Comparison of ENCODE assay signal across 9 cellular contexts in genomic region chrX:153885968-153886903, GRCh38. TPM values are rescaled to one million over a fixed set of nuclear protein-coding genes. Genes with fewer than 3 reads are reported as not detected.
DNase-seq lines count a peak whose midpoint lies in the region; ATAC-seq, FAIRE-seq and TF ChIP-seq lines count a peak whose summit lies in the region.
"Had no signal": no experiment of that assay in that cellular context is flagged by ENCODE, and none has a peak within 500 bp of the region (broad histone marks: within the 10 kb centered on the region; RNA-seq: fewer than 3 reads in every experiment).

TSS of gene L1CAM (minus strand) at chrX:153886173. CDS start at chrX:153875836, 10,337 bp downstream.

- TF ChIP-seq POLR2A in HepG2 (IDR thresholded peaks at IDR 0.05; ENCODE audit: insufficient read depth in 1 of 2, low read depth in 2 of 2, low read length in 2 of 2) (no peak), right lobe of liver (IDR thresholded peaks at IDR 0.05) (no peak), lower leg skin (IDR thresholded peaks at IDR 0.05) (no peak)

- CTCF ChIA-PET in HepG2 (lab: Yijun Ruan, JAX; ENCODE audit: low intra/inter-chr PET ratio, low total read pairs), result no interaction called here
- CTCF ChIA-PET in activated CD4-positive, alpha-beta memory T cell treated with anti-CD3 and anti-CD28 coated beads, Interleukin-2, amount 10 ng/mL, durations not matched to agents 7 days and 5 days (lab: Charles Lee), result interaction anchor here (1.0 kb wide), 1 partner anchor 61 kb away, joined by 3 read pairs; no protein-coding TSS in a partner anchor

- intact Hi-C loops in HepG2 (cut with micrococcal nuclease; ENCODE audit: unreplicated experiment) (no loop called here), right lobe of liver (cut with DNase I) (no loop called here), lower leg skin (cut with DNase I; ENCODE audit: low total_unique reads) (no loop called here)

- in situ Hi-C loops in HepG2 (cut with HindIII; ENCODE audit: extremely low pct_ligation_motif_present, low pct_unique_long_range_greater_than_20kb), result no loop called here

- peak within 1 kb of the TSS; percentile 23 for H3K4me2 ChIP-seq in HepG2 (ENCODE audit: low read depth, low read length)

- H3K27me3 Mint-ChIP-seq in activated CD4-positive, alpha-beta memory T cell treated with anti-CD3 and anti-CD28 coated beads, Interleukin-2, amount 10 ng/mL, durations not matched to agents 7 days and 5 days, result peaks cover 31% of the 10 kb centered on the region

- H3K4me1 ChIP-seq in HepG2 (ENCODE audit: insufficient read depth, low read length) (peaks cover 19% of the 10 kb centered on the region), right lobe of liver (no peaks in the 10 kb centered on the region), iPS-20b (ENCODE audit: insufficient read depth, low read length) (peaks cover 3% of the 10 kb centered on the region; the same call in 1 of the 2 replicates)

- DNase-seq in HepG2 (ENCODE audit: low spot score) (no peak), right lobe of liver (no peak), urothelium cell line (ENCODE audit: low spot score) (peak; percentile 70), NCI-H128 (lab: John Stamatoyannopoulos, UW; ENCODE audit: unreplicated experiment) (no peak), lower leg skin (ENCODE audit: low spot score in 2 of 2) (no peak)
- peak; percentile 34 for DNase-seq in activated CD4-positive, alpha-beta memory T cell treated with anti-CD3 and anti-CD28 coated beads, Interleukin-2, amount 10 ng/mL, durations not matched to agents 7 days and 5 days

- H4K20me1 ChIP-seq in HepG2 (ENCODE audit: insufficient read depth, low read length), result no peaks in the 10 kb centered on the region

- no peaks in the 10 kb centered on the region for H3K36me3 Mint-ChIP-seq in activated CD4-positive, alpha-beta memory T cell treated with anti-CD3 and anti-CD28 coated beads, Interleukin-2, amount 10 ng/mL, durations not matched to agents 7 days and 5 days (ENCODE audit: low read depth)

- H3K27me3 ChIP-seq in HepG2 (ENCODE audit: control insufficient read depth in 1 of 2, insufficient read depth in 2 of 2, low read length in 2 of 2) (peaks cover 0 to 19% of the 10 kb centered on the region in 2 experiments; a peak in 3 of 5 replicates), right lobe of liver (peaks cover 7 to 22% of the 10 kb centered on the region in 2 donors), iPS-20b (ENCODE audit: insufficient read depth, low read length) (peaks cover 36% of the 10 kb centered on the region)

- H3K4me1 Mint-ChIP-seq in activated CD4-positive, alpha-beta memory T cell treated with anti-CD3 and anti-CD28 coated beads, Interleukin-2, amount 10 ng/mL, durations not matched to agents 7 days and 5 days, result peaks cover 7% of the 10 kb centered on the region

- no peaks in the 10 kb centered on the region for H3K9me3 ChIP-seq in HepG2 (ENCODE audit: low read length)
- H3K9me3 ChIP-seq in right lobe of liver, result no peaks in the 10 kb centered on the region
- no peaks in the 10 kb centered on the region for H3K9me3 ChIP-seq in iPS-20b (ENCODE audit: insufficient read depth, low read depth, low read length)

- H3K9ac ChIP-seq in HepG2 (ENCODE audit: insufficient read depth, low read depth, low read length) (no peak within 1 kb of the TSS), iPS-20b (ENCODE audit: low read depth, low read length) (peak within 1 kb of the TSS; percentile 51; the same call in 1 of the 2 replicates)

- no TSS peak for BruUV-seq in HepG2 (replicated peaks; lab: Mats Ljungman, UMichigan)

- no peak for TF ChIP-seq EP300 in HepG2 (IDR thresholded peaks at IDR 0.05; ENCODE audit: low read depth in 2 of 2, low read length in 2 of 2)
- TF ChIP-seq EP300 in HepG2 (CRISPR knock-in tag; IDR thresholded peaks at IDR 0.05; ENCODE audit: borderline replicate concordance), result no peak

- FAIRE-seq in HepG2 (lab: Jason Lieb, UNC), result no peak
- no peak for FAIRE-seq in urothelium cell line (lab: Jason Lieb, UNC)
- FAIRE-seq: endometrium had no signal

- H3K36me3 ChIP-seq in HepG2 (replicated peaks in 1 of 2; ENCODE audit: control insufficient read depth in 1 of 2, insufficient read depth in 2 of 2, low read length in 2 of 2) (no peaks in the 10 kb centered on the region), right lobe of liver (no peaks in the 10 kb centered on the region), iPS-20b (ENCODE audit: insufficient read depth, low read depth, low read length) (no peaks in the 10 kb centered on the region)

- H3K4me3 ChIP-seq in HepG2 (replicated peaks in 1 of 3; ENCODE audit: insufficient read depth in 1 of 3, low read depth in 2 of 3, low read length in 3 of 3) (peak within 1 kb of the TSS in 2 of 3 experiments; percentile 33 to 55; a peak in 3 of 6 replicates), right lobe of liver (no peak within 1 kb of the TSS), iPS-20b (ENCODE audit: low read length) (peak within 1 kb of the TSS; percentile 58; the same call in 1 of the 2 replicates), lower leg skin (ENCODE audit: low read depth, poor library complexity, severe bottlenecking) (no peak within 1 kb of the TSS)

- no peak within 1 kb of the TSS for H3K27ac Mint-ChIP-seq in activated CD4-positive, alpha-beta memory T cell treated with anti-CD3 and anti-CD28 coated beads, Interleukin-2, amount 10 ng/mL, durations not matched to agents 7 days and 5 days

- peak within 1 kb of the TSS; percentile 21 for H3K4me3 Mint-ChIP-seq in activated CD4-positive, alpha-beta memory T cell treated with anti-CD3 and anti-CD28 coated beads, Interleukin-2, amount 10 ng/mL, durations not matched to agents 7 days and 5 days

- TF ChIP-seq CTCF in HepG2 (CRISPR knock-in tag; IDR thresholded peaks at IDR 0.05) (no peak), right lobe of liver (IDR thresholded peaks at IDR 0.05) (no peak), lower leg skin (IDR thresholded peaks at IDR 0.05) (no peak)

- no peak within 1 kb of the TSS for H3K27ac ChIP-seq in HepG2 (ENCODE audit: extremely low read length, insufficient read depth, low read length)
- no peak within 1 kb of the TSS for H3K27ac ChIP-seq in right lobe of liver
- H3K27ac ChIP-seq in iPS-20b (ENCODE audit: low read length), result no peak within 1 kb of the TSS

- ATAC-seq in HepG2 (no peak; the same call in 2 of the 3 replicates), right lobe of liver (no peak), HG03342 (IDR thresholded peaks at IDR 0.05; ENCODE audit: unreplicated experiment) (no peak)

- no peaks in the 10 kb centered on the region for H3K79me2 ChIP-seq in HepG2 (ENCODE audit: insufficient read depth, low read length)

- no peaks in the 10 kb centered on the region for H3K9me3 Mint-ChIP-seq in activated CD4-positive, alpha-beta memory T cell treated with anti-CD3 and anti-CD28 coated beads, Interleukin-2, amount 10 ng/mL, durations not matched to agents 7 days and 5 days

- TF ChIP-seq RAD21 in HepG2 (CRISPR knock-in tag; IDR thresholded peaks at IDR 0.05), result no peak

- no peak within 1 kb of the TSS for H2AFZ ChIP-seq in HepG2 (ENCODE audit: low read length)

- WGBS in HepG2 (ENCODE audit: low lambda C conversion rate), result no CpG with 5 or more reads among the region's 94 CpGs
- no CpG with 5 or more reads among the region's 94 CpGs for WGBS in right lobe of liver (ENCODE audit: insufficient coverage, low coverage, low lambda C conversion rate, missing lambda C conversion rate)
- 17 to 20% methylated on average over 1 to 58 of the region's 94 CpGs for WGBS in lower leg skin, 2 donors

- POLR2A ChIA-PET in HepG2 (lab: Yijun Ruan, JAX), result interaction anchor here (0.7 kb wide), 1 partner anchor 41 kb away, joined by 3 read pairs; no protein-coding TSS in a partner anchor
- POLR2A ChIA-PET in activated CD4-positive, alpha-beta memory T cell treated with anti-CD3 and anti-CD28 coated beads, Interleukin-2, amount 10 ng/mL, durations not matched to agents 7 days and 5 days (lab: Charles Lee), result interaction anchor here (1.5 kb wide), 1 partner anchor 41 kb away, joined by 5 read pairs; no protein-coding TSS in a partner anchor

TF ChIP-seq in HepG2, 621 proteins besides CTCF, POLR2A, EP300 and RAD21 (continues in another document):
- no peak for TF ChIP-seq ZNF703 (CRISPR knock-in tag; IDR thresholded peaks at IDR 0.05; ENCODE audit: borderline replicate concordance)

RNA-seq across cellular contexts. Expression of gene L1CAM, which starts in this region (rescaled TPM):
- total RNA-seq in HepG2 (2016; rRNA removed; fragmentation: Illumina TruSeq; extraction: Trizol), result 1.1 and 1.4 TPM in 2 replicates
- total RNA-seq in HepG2 (2016; cell fraction: cytosol; rRNA removed; fragmentation: Illumina TruSeq; extraction: Trizol; ENCODE audit: low read depth), result 0.18 and 0.30 TPM in 2 replicates
- 0.74 and 1.1 TPM in 2 replicates for total RNA-seq in HepG2 (2016; cell fraction: insoluble cytoplasmic fraction; rRNA removed; fragmentation: Illumina TruSeq; extraction: Trizol)
- total RNA-seq in HepG2 (2016; cell fraction: membrane; rRNA removed; fragmentation: Illumina TruSeq; extraction: Trizol), result 0.59 and 0.74 TPM in 2 replicates
- total RNA-seq in HepG2 (2016; cell fraction: nucleus; rRNA removed; fragmentation: Illumina TruSeq; extraction: Trizol), result 2.9 and 3.0 TPM in 2 replicates
- 2.0 and 5.0 TPM in 2 replicates for polyA plus RNA-seq in HepG2 (2011; rRNA removed)
- 2.5 TPM in 2 replicates for polyA plus RNA-seq in HepG2 (2011; cell fraction: cytosol; rRNA removed)
- polyA plus RNA-seq in HepG2 (2011; cell fraction: nucleus; rRNA removed), result 15.9 and 17.0 TPM in 2 replicates
- polyA plus RNA-seq in HepG2 (2012), result 1.8 and 5.5 TPM in 2 replicates
- 0.24 TPM in 2 replicates for polyA plus RNA-seq in HepG2 (2016; cell fraction: cytosol; fragmentation: Illumina TruSeq; extraction: Trizol; ENCODE audit: low read depth)
- polyA plus RNA-seq in HepG2 (2016; cell fraction: insoluble cytoplasmic fraction; fragmentation: Illumina TruSeq; extraction: Trizol; ENCODE audit: low read depth), result 0.83 and 1.4 TPM in 2 replicates
- 0.46 and 0.98 TPM in 2 replicates for polyA plus RNA-seq in HepG2 (2016; cell fraction: membrane; fragmentation: Illumina TruSeq; extraction: Trizol; ENCODE audit: low read depth)
- polyA plus RNA-seq in HepG2 (2016; cell fraction: nucleus; fragmentation: Illumina TruSeq; extraction: Trizol; ENCODE audit: insufficient read depth, low read depth), result 6.9 and 8.1 TPM in 2 replicates
- polyA minus RNA-seq in HepG2 (2011; rRNA and poly(A)+ RNA removed; ENCODE audit: low replicate concordance), result 14.7 and 119 TPM in 2 replicates
- polyA minus RNA-seq in HepG2 (2011; cell fraction: cytosol; rRNA and poly(A)+ RNA removed), result 4.0 and 7.3 TPM in 2 replicates
- polyA minus RNA-seq in HepG2 (2011; cell fraction: nucleus; rRNA and poly(A)+ RNA removed), result 4.6 and 6.8 TPM in 2 replicates
- total RNA-seq in right lobe of liver, result under 1 TPM in 4 of 6 experiments, not detected in 2; 0.33 to 0.64 (median 0.47) TPM
- 1 to 10 TPM; 4.2 to 5.2 TPM for total RNA-seq in activated CD4-positive, alpha-beta memory T cell treated with anti-CD3 and anti-CD28 coated beads, Interleukin-2, amount 10 ng/mL, durations not matched to agents 7 days and 5 days
- 10 to 100 TPM in 2 of 4 donors, 1 to 10 TPM in 2; 3.0 to 12.9 (median 8.4) TPM for total RNA-seq in lower leg skin

Comparison
In these comparisons a context has a peak if more than half of its experiments do, and no peak if none do; other contexts are left out.
1. H3K4me3 ChIP-seq: peak in HepG2 (2 of 3) and iPS-20b (single experiment); none in right lobe of liver (0 of 3) and lower leg skin (single experiment).
2. DNase-seq: peak in activated CD4-positive, alpha-beta memory T cell treated with anti-CD3 and anti-CD28 coated beads, Interleukin-2, amount 10 ng/mL, durations not matched to agents 7 days and 5 days (single experiment) and urothelium cell line (single experiment); none in HepG2 (single experiment), right lobe of liver (0 of 3), NCI-H128 (single experiment) and lower leg skin (0 of 2).